ENCODE assay signal across 8 cellular contexts in the genomic region with DNA sequence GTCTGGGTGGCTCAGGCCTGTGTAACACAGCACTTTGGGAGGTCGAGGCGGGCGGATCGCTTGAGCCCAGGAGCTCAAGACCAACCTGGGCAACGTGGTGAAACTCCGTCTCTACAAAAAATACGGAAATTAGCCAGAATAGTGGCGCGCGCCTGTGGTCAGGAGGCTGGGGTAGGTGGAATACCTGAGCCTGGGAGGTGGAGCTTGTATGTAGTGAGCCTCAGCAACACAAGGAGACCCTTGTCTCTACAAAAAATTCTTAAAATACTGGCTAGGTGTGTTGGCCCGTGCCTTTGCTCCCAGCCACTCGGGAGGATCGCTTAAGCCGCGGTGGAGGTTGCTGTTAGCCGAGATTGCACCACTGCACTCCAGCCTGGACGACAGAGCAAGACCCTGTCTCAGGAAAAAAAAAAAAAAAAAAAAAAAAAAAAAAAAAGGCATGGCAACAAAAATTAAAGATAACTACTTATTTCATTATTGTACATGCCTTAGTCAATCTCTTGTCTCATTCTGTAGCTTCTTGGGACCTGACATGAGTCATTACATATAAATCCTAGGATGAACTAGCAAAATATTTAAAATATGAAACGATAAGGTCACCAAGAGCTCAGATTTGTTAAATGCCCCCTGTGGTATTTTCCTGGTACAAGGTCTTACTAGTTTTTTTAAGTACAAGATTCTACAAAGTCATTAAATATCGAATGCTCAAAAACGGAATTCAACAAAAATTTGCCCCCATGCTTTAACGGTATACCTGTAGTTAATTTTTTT. TPM values are rescaled to one million over a fixed set of nuclear protein-coding genes. Genes with fewer than 3 reads are reported as not detected.
DNase-seq lines count a peak whose midpoint lies in the region; ATAC-seq and TF ChIP-seq lines count a peak whose summit lies in the region.

No MANE protein-coding gene starts in this region.

- H3K79me2 ChIP-seq in parathyroid adenoma = peaks cover 6% of the 10 kb centered on the region

- peak; percentile 81 for DNase-seq in EH (ENCODE audit: low read depth)
- DNase-seq in HS-5 (ENCODE audit: low read depth) = peak; percentile 64
- peak; percentile 38 for DNase-seq in activated CD4-positive, alpha-beta T cell treated with anti-CD3 and anti-CD28 coated beads, Interleukin-2, amount 10 ng/mL, durations not matched to agents 7 days and 5 days
- no peak for DNase-seq in NCI-H2227 (lab: John Stamatoyannopoulos, UW; ENCODE audit: unreplicated experiment)
- DNase-seq in NCI-H187 treated with DMSO at 0.1 percent for 48 hours (lab: John Stamatoyannopoulos, UW) = no peak

- no peak overlapping the region for H3K27ac ChIP-seq in parathyroid adenoma

- peak overlapping the region; percentile 73 for H3K4me2 ChIP-seq in parathyroid adenoma (ENCODE audit: low read length)

- peak overlapping the region; percentile 99 for H3K27ac Mint-ChIP-seq in activated CD4-positive, alpha-beta T cell treated with anti-CD3 and anti-CD28 coated beads, Interleukin-2, amount 10 ng/mL, durations not matched to agents 7 days and 5 days

- peaks cover 56% of the 10 kb centered on the region for H3K36me3 Mint-ChIP-seq in activated CD4-positive, alpha-beta T cell treated with anti-CD3 and anti-CD28 coated beads, Interleukin-2, amount 10 ng/mL, durations not matched to agents 7 days and 5 days (ENCODE audit: low read depth)

- POLR2A ChIA-PET in activated CD4-positive, alpha-beta T cell treated with anti-CD3 and anti-CD28 coated beads, Interleukin-2, amount 10 ng/mL, durations not matched to agents 7 days and 5 days (lab: Charles Lee) = interaction anchor here (0.7 to 2.9 kb wide), 2 partner anchors 10 to 43 kb away, joined by 6 to 33 read pairs; a partner anchor contains a TSS

- peaks cover 8% of the 10 kb centered on the region for H3K4me1 ChIP-seq in parathyroid adenoma

- no peak overlapping the region for H3K9ac ChIP-seq in parathyroid adenoma

- H3K27me3 Mint-ChIP-seq in activated CD4-positive, alpha-beta T cell treated with anti-CD3 and anti-CD28 coated beads, Interleukin-2, amount 10 ng/mL, durations not matched to agents 7 days and 5 days = no peaks in the 10 kb centered on the region

- H3K4me1 Mint-ChIP-seq in activated CD4-positive, alpha-beta T cell treated with anti-CD3 and anti-CD28 coated beads, Interleukin-2, amount 10 ng/mL, durations not matched to agents 7 days and 5 days = peaks cover 58% of the 10 kb centered on the region

- H3K4me3 ChIP-seq in parathyroid adenoma (ENCODE audit: low read depth, low read length) = peak overlapping the region; percentile 87

- ATAC-seq in esophagus mucosa (peak; percentile 7), HG03460 (IDR thresholded peaks at IDR 0.05; ENCODE audit: unreplicated experiment) (no peak)

- H3K27me3 ChIP-seq in parathyroid adenoma (ENCODE audit: control insufficient read depth, insufficient read depth, low read length) = no peaks in the 10 kb centered on the region

- H3K36me3 ChIP-seq in parathyroid adenoma (ENCODE audit: control insufficient read depth, insufficient read depth, low read length) = no peaks in the 10 kb centered on the region

- peak overlapping the region; percentile 89 for H2AFZ ChIP-seq in parathyroid adenoma

- CTCF ChIA-PET in activated CD4-positive, alpha-beta T cell treated with anti-CD3 and anti-CD28 coated beads, Interleukin-2, amount 10 ng/mL, durations not matched to agents 7 days and 5 days (lab: Charles Lee) = interaction anchor here (1.0 to 1.7 kb wide), 5 partner anchors 11 to 51 kb away, joined by 3 to 4 read pairs (median 4); no protein-coding TSS in a partner anchor

- no peaks in the 10 kb centered on the region for H3K9me3 Mint-ChIP-seq in activated CD4-positive, alpha-beta T cell treated with anti-CD3 and anti-CD28 coated beads, Interleukin-2, amount 10 ng/mL, durations not matched to agents 7 days and 5 days

- H3K4me3 Mint-ChIP-seq in activated CD4-positive, alpha-beta T cell treated with anti-CD3 and anti-CD28 coated beads, Interleukin-2, amount 10 ng/mL, durations not matched to agents 7 days and 5 days = peak overlapping the region; percentile 99

- no peaks in the 10 kb centered on the region for H3K9me3 ChIP-seq in parathyroid adenoma (ENCODE audit: control insufficient read depth, low read length)

- no peak for TF ChIP-seq CTCF in parathyroid adenoma (IDR thresholded peaks at IDR 0.05)

RNA-seq across cellular contexts. Expression of a gene that starts 1.1 kb away (rescaled TPM):
- 100 to 1,000 TPM; 159 to 166 TPM for total RNA-seq in activated CD4-positive, alpha-beta T cell treated with anti-CD3 and anti-CD28 coated beads, Interleukin-2, amount 10 ng/mL, durations not matched to agents 7 days and 5 days
- total RNA-seq in esophagus mucosa = 70.3 TPM

RNA-seq across cellular contexts. Expression of a gene that starts 1.3 kb away (rescaled TPM):
- 10 to 100 TPM; 14.5 to 22.5 TPM for total RNA-seq in activated CD4-positive, alpha-beta T cell treated with anti-CD3 and anti-CD28 coated beads, Interleukin-2, amount 10 ng/mL, durations not matched to agents 7 days and 5 days
- 7.7 TPM for total RNA-seq in esophagus mucosa

RNA-seq across cellular contexts. Expression of a gene that starts 43.9 kb away (rescaled TPM):
- 10 to 100 TPM; 40.7 to 42.1 TPM for total RNA-seq in activated CD4-positive, alpha-beta T cell treated with anti-CD3 and anti-CD28 coated beads, Interleukin-2, amount 10 ng/mL, durations not matched to agents 7 days and 5 days
- total RNA-seq in esophagus mucosa = 16.0 TPM

Comparison
In these comparisons a context has a peak if more than half of its experiments do, and no peak if none do; other contexts are left out.
1. DNase-seq: peak in EH (single experiment), HS-5 (single experiment) and activated CD4-positive, alpha-beta T cell treated with anti-CD3 and anti-CD28 coated beads, Interleukin-2, amount 10 ng/mL, durations not matched to agents 7 days and 5 days (single experiment); none in NCI-H2227 (single experiment) and NCI-H187 treated with DMSO at 0.1 percent for 48 hours (single experiment).